In the genomic region with DNA sequence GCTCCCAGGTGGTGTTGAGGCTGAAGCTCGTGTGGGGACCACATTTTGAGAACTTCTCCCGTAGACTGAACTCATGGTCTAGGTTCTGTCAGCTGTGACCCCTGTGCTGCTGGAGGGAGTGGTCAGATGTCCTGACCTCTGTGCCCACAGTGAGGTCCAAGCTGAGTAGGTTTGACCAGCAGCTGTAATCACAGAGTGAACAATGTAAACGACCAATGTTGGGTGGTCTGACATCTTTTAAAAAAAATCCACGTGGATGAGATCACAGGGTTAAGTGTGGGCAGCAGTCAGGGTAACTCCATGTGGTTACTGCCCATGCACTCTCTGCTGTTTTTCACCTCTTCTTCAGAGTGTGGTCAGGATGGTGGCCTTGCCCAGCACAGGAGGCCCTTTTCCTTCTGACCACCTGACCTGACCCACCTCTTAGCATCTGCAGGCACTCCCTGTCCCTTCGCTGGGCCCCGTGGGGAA, we compare ENCODE assay signal across 18 cellular contexts.
"Had no signal": no experiment of that assay in that cellular context is flagged by ENCODE, and none has a peak within 500 bp of the region (broad histone marks: within the 10 kb centered on the region; RNA-seq: fewer than 3 reads in every experiment).

No MANE protein-coding gene starts in this region.

- H3K4me3 ChIP-seq: ascending aorta, cardiac muscle cell, gastrocnemius medialis, lower lobe of right lung, psoas muscle, vagina had no signal

- H3K36me3 Mint-ChIP-seq: natural killer cell had no signal

- H3K27ac ChIP-seq: ascending aorta, cardiac muscle cell, gastrocnemius medialis, psoas muscle had no signal

- H3K27me3 ChIP-seq: ascending aorta, cardiac muscle cell, gastrocnemius medialis, vagina had no signal

- H3K4me1 Mint-ChIP-seq: activated naive CD8-positive, alpha-beta T cell treated with anti-CD3 and anti-CD28 coated beads, Interleukin-2, amount 10 ng/mL, durations not matched to agents 7 days and 5 days had no signal

- FAIRE-seq: kidney had no signal

- H3K9me3 Mint-ChIP-seq: activated CD4-positive, alpha-beta memory T cell treated with anti-CD3 and anti-CD28 coated beads, Interleukin-2, amount 10 ng/mL, durations not matched to agents 7 days and 5 days; activated naive CD8-positive, alpha-beta T cell treated with anti-CD3 and anti-CD28 coated beads, Interleukin-2, amount 10 ng/mL, durations not matched to agents 7 days and 5 days; natural killer cell; stimulated activated naive CD8-positive, alpha-beta T cell treated with anti-CD3 and anti-CD28 coated beads, Interleukin-15, amount 100 ng/mL, for 72 hours had no signal

- H3K36me3 ChIP-seq: cardiac muscle cell, gastrocnemius medialis, vagina had no signal

- H3K9me3 ChIP-seq: ascending aorta, gastrocnemius medialis, lower lobe of right lung, psoas muscle, vagina had no signal

- H3K4me3 Mint-ChIP-seq: activated CD4-positive, alpha-beta memory T cell treated with anti-CD3 and anti-CD28 coated beads, Interleukin-2, amount 10 ng/mL, durations not matched to agents 7 days and 5 days; activated naive CD8-positive, alpha-beta T cell treated with anti-CD3 and anti-CD28 coated beads, Interleukin-2, amount 10 ng/mL, durations not matched to agents 7 days and 5 days; natural killer cell; stimulated activated naive CD8-positive, alpha-beta T cell treated with anti-CD3 and anti-CD28 coated beads, Interleukin-15, amount 100 ng/mL, for 72 hours had no signal

- ATAC-seq: gastrocnemius medialis; lower lobe of right lung; natural killer cell; stimulated activated naive CD8-positive, alpha-beta T cell treated with anti-CD3 and anti-CD28 coated beads, Interleukin-15, amount 100 ng/mL, for 72 hours had no signal

- H3K27ac Mint-ChIP-seq: activated CD4-positive, alpha-beta memory T cell treated with anti-CD3 and anti-CD28 coated beads, Interleukin-2, amount 10 ng/mL, durations not matched to agents 7 days and 5 days; activated naive CD8-positive, alpha-beta T cell treated with anti-CD3 and anti-CD28 coated beads, Interleukin-2, amount 10 ng/mL, durations not matched to agents 7 days and 5 days; stimulated activated naive CD8-positive, alpha-beta T cell treated with anti-CD3 and anti-CD28 coated beads, Interleukin-15, amount 100 ng/mL, for 72 hours had no signal

- H3K27me3 Mint-ChIP-seq: activated CD4-positive, alpha-beta memory T cell treated with anti-CD3 and anti-CD28 coated beads, Interleukin-2, amount 10 ng/mL, durations not matched to agents 7 days and 5 days; activated naive CD8-positive, alpha-beta T cell treated with anti-CD3 and anti-CD28 coated beads, Interleukin-2, amount 10 ng/mL, durations not matched to agents 7 days and 5 days; stimulated activated naive CD8-positive, alpha-beta T cell treated with anti-CD3 and anti-CD28 coated beads, Interleukin-15, amount 100 ng/mL, for 72 hours had no signal

- DNase-seq: activated CD4-positive, alpha-beta memory T cell treated with anti-CD3 and anti-CD28 coated beads, Interleukin-2, amount 10 ng/mL, durations not matched to agents 7 days and 5 days; activated CD4-positive, alpha-beta T cell treated with anti-CD3 and anti-CD28 coated beads for 1 hour; activated naive CD8-positive, alpha-beta T cell treated with anti-CD3 and anti-CD28 coated beads, Interleukin-2, amount 10 ng/mL, durations not matched to agents 7 days and 5 days; activated T-cell treated with anti-CD3 and anti-CD28 coated beads, Interleukin-2, amount 50 U/mL, for 48 hours; cortex of kidney; effector memory CD4-positive, alpha-beta T cell; gastrocnemius medialis; kidney; lower lobe of right lung; midbrain; natural killer cell; psoas muscle; stimulated activated CD4-positive, alpha-beta T cell treated with anti-CD3 and anti-CD28 coated beads, Interleukin-4, amount 100 ng/mL, for 1 hour; stimulated activated naive CD8-positive, alpha-beta T cell treated with anti-CD3 and anti-CD28 coated beads, Interleukin-15, amount 100 ng/mL, for 72 hours; T-helper 9 cell had no signal
